8 cellular contexts compared by ENCODE assay signal in genomic region chr19:35509018-35509652, GRCh38. TPM values are rescaled to one million over a fixed set of nuclear protein-coding genes. Genes with fewer than 3 reads are reported as not detected.
DNase-seq lines count a peak whose midpoint lies in the region; ATAC-seq and TF ChIP-seq lines count a peak whose summit lies in the region.

No MANE protein-coding gene starts in this region.

- peak overlapping the region in 54 of 59 donors; percentile 30 to 70 (median 54) for H3K4me3 ChIP-seq in dorsolateral prefrontal cortex

- TF ChIP-seq CTCF in GM13977 (IDR thresholded peaks at IDR 0.05; ENCODE audit: extremely low read depth, insufficient read depth, missing control alignments) (no peak), dorsolateral prefrontal cortex (IDR thresholded peaks at IDR 0.05 in 54 of 56, conservative IDR thresholded peaks at IDR 0.05 in 2 of 56; ENCODE audit: low read depth in 1 of 56, partially characterized antibody in 56 of 56) (no peak), omental fat pad (IDR thresholded peaks at IDR 0.05) (no peak)

- H3K27me3 ChIP-seq in dorsolateral prefrontal cortex: peaks cover 0 to 50% (median 7%) of the 10 kb centered on the region in 45 donors

- ATAC-seq in omental fat pad (ENCODE audit: low FRiP score) (peak; percentile 72), GM19452 (IDR thresholded peaks at IDR 0.05; ENCODE audit: unreplicated experiment) (no peak), HG02970 (IDR thresholded peaks at IDR 0.05; ENCODE audit: low FRiP score, unreplicated experiment) (no peak)

- no peak overlapping the region for H3K27ac ChIP-seq in dorsolateral prefrontal cortex

- DNase-seq in GM13977 (ENCODE audit: low spot score): peak; percentile 86
- peak; percentile 52 for DNase-seq in RKO (ENCODE audit: low spot score)
- peak in 1 of 10 donors; percentile 32 for DNase-seq in dorsolateral prefrontal cortex
- peak; percentile 51 for DNase-seq in omental fat pad (ENCODE audit: low spot score)
- no peak for DNase-seq in effector CD4-positive, alpha-beta T cell
- DNase-seq in NCI-H187 treated with DMSO at 0.1 percent for 48 hours (lab: John Stamatoyannopoulos, UW): no peak

- in situ Hi-C loops in GM13977 (cut with MboI; ENCODE audit: low pct_unique_long_range_greater_than_20kb, low sequenced_read_pairs, unreplicated experiment): no loop called here

- intact Hi-C loops in dorsolateral prefrontal cortex (cut with DNase I): no loop called here

RNA-seq across cellular contexts. Expression of gene DMKN, which starts 4.3 kb away (rescaled TPM):
- total RNA-seq in dorsolateral prefrontal cortex (10 to 100 TPM; 10.5 to 46.4 (median 22.2) TPM), omental fat pad (10 to 100 TPM in 3 of 4 donors, 1 to 10 TPM in 1; 2.8 to 48.9 (median 33.8) TPM)

RNA-seq across cellular contexts. Expression of gene KRTDAP, which starts 18.9 kb away (rescaled TPM):
- total RNA-seq in dorsolateral prefrontal cortex (1 to 10 TPM in 16 of 120 experiments, not detected in 104; 1.0 to 3.0 (median 1.5) TPM), omental fat pad (not detected)

RNA-seq across cellular contexts. Expression of gene SBSN, which starts 19.0 kb away (rescaled TPM):
- total RNA-seq in dorsolateral prefrontal cortex: 1 to 10 TPM in 15 of 120 experiments, under 1 TPM in 52, not detected in 53; 0.23 to 2.7 (median 0.60) TPM
- under 1 TPM in 1 of 4 donors, not detected in 3; 0.93 TPM for total RNA-seq in omental fat pad

RNA-seq across cellular contexts. Expression of gene GAPDHS, which starts 24.1 kb away (rescaled TPM):
- total RNA-seq in dorsolateral prefrontal cortex: under 1 TPM in 6 of 120 experiments, not detected in 114; 0.26 to 0.94 (median 0.38) TPM
- not detected for total RNA-seq in omental fat pad

RNA-seq across cellular contexts. Expression of gene TMEM147, which starts 36.3 kb away (rescaled TPM):
- total RNA-seq in dorsolateral prefrontal cortex (10 to 100 TPM; 38.2 to 73.0 (median 54.7) TPM), omental fat pad (100 to 1,000 TPM in 1 of 4 donors, 10 to 100 TPM in 3; 67.1 to 114 (median 74.5) TPM)

Comparison
In these comparisons a context has a peak if more than half of its experiments do, and no peak if none do; other contexts are left out.
1. DNase-seq: peak in GM13977 (single experiment), RKO (single experiment) and omental fat pad (single experiment); none in effector CD4-positive, alpha-beta T cell (single experiment) and NCI-H187 treated with DMSO at 0.1 percent for 48 hours (single experiment).